In genomic region chr7:1512781-1513656, GRCh38 we compare ENCODE assay signal across 6 cellular contexts. TPM values are rescaled to one million over a fixed set of nuclear protein-coding genes. Genes with fewer than 3 reads are reported as not detected.
A peak's percentile ranks its signal among the peaks of the same experiment; 100 is the strongest.
DNase-seq lines count a peak whose midpoint lies in the region; ATAC-seq and TF ChIP-seq lines count a peak whose summit lies in the region.

No MANE protein-coding gene starts in this region.

- H2AFZ ChIP-seq in PC-9, result no peak overlapping the region

- peak; percentile 94 to 96 (median 96) for ATAC-seq in psoas muscle

- TSS peak; percentile 99 for BruUV-seq in PC-9 (replicated peaks; lab: Mats Ljungman, UMichigan)

- no peaks in the 10 kb centered on the region for H3K36me3 ChIP-seq in PC-9 (ENCODE audit: low read depth)
- no peaks in the 10 kb centered on the region for H3K36me3 ChIP-seq in psoas muscle (ENCODE audit: insufficient read depth in 1 of 2, low read depth in 1 of 2)

- CTCF ChIA-PET in PC-9 (lab: Charles Lee), result interaction anchor here (0.6 kb wide), 1 partner anchor 1115 kb away, joined by 5 read pairs; no protein-coding TSS in a partner anchor

- no peaks in the 10 kb centered on the region for H3K9me2 ChIP-seq in PC-9 (ENCODE audit: insufficient read depth)

- H3K27ac ChIP-seq in PC-9, result peak overlapping the region; percentile 77
- peak overlapping the region; percentile 96 for H3K27ac ChIP-seq in psoas muscle

- H3K4me2 ChIP-seq in PC-9, result peak overlapping the region; percentile 67

- no peaks in the 10 kb centered on the region for H3K79me2 ChIP-seq in PC-9 (ENCODE audit: low read depth)

- DNase-seq in GM03348 (ENCODE audit: low spot score) (peak; percentile 66), PC-9 (peak; percentile 96), choroid plexus epithelial cell (ENCODE audit: low read depth) (peak; percentile 54), psoas muscle (peak; percentile 85 to 94), SK-N-DZ (ENCODE audit: low spot score) (no peak), NCI-H446 (lab: John Stamatoyannopoulos, UW) (no peak)

- no peak for TF ChIP-seq CTCF in PC-9 (conservative IDR thresholded peaks at IDR 0.05)
- TF ChIP-seq CTCF in choroid plexus epithelial cell (conservative IDR thresholded peaks at IDR 0.05; ENCODE audit: low read depth, low read length), result no peak
- no peak for TF ChIP-seq CTCF in psoas muscle (IDR thresholded peaks at IDR 0.05)

- H3K27me3 ChIP-seq in PC-9 (ENCODE audit: insufficient read depth, low read depth) (no peaks in the 10 kb centered on the region), psoas muscle (ENCODE audit: insufficient read depth in 3 of 3, low read length in 2 of 3) (no peaks in the 10 kb centered on the region)

- H3F3A ChIP-seq in PC-9 (ENCODE audit: insufficient read depth, low read depth), result peaks cover 31% of the 10 kb centered on the region

- no peaks in the 10 kb centered on the region for H4K20me1 ChIP-seq in PC-9 (ENCODE audit: insufficient read depth)

- H3K9me3 ChIP-seq in PC-9 (ENCODE audit: insufficient read depth, low read depth) (no peaks in the 10 kb centered on the region), psoas muscle (no peaks in the 10 kb centered on the region)

- H3K4me3 ChIP-seq in PC-9 (no peak overlapping the region), choroid plexus epithelial cell (ENCODE audit: low read depth, low read length) (no peak overlapping the region), psoas muscle (peak overlapping the region; percentile 26)

- peaks cover 48% of the 10 kb centered on the region for H3K4me1 ChIP-seq in PC-9 (replicated peaks; ENCODE audit: insufficient read depth)
- peaks cover 22% of the 10 kb centered on the region for H3K4me1 ChIP-seq in psoas muscle

- POLR2A ChIA-PET in PC-9 (lab: Charles Lee; ENCODE audit: unreplicated experiment), result no interaction called here

- intact Hi-C loops in PC-9 (cut with micrococcal nuclease; ENCODE audit: unreplicated experiment), result loop anchor here (2.0 kb wide), 1 partner anchor 20 kb away; no protein-coding TSS in a partner anchor
- intact Hi-C loops in psoas muscle (cut with DNase I), result loop anchor here in 1 of 2 donors (1.0 kb wide), 1 partner anchor 20 kb away; no protein-coding TSS in a partner anchor

- 26 to 31% (median 27%) methylated on average over 34 to 35 of the region's 35 CpGs for WGBS in psoas muscle, 3 donors

RNA-seq across cellular contexts. Expression of gene INTS1, which starts 8.8 kb away (rescaled TPM):
- 124 and 170 TPM in 2 replicates for total RNA-seq in PC-9 (2021)
- 10 to 100 TPM; 61.3 to 77.6 (median 68.9) TPM for total RNA-seq in psoas muscle
- 10 to 100 TPM; 38.8 to 70.7 (median 44.0) TPM for polyA plus RNA-seq in psoas muscle
- 42.2 and 44.8 TPM in 2 replicates for polyA plus RNA-seq in SK-N-DZ (2014; cell fraction: cytosol; rRNA removed)
- 127 and 147 TPM in 2 replicates for polyA plus RNA-seq in SK-N-DZ (2014; cell fraction: nucleus; rRNA removed)

RNA-seq across cellular contexts. Expression of gene MAFK, which starts 17.5 kb away (rescaled TPM):
- 43.1 and 70.8 TPM in 2 replicates for total RNA-seq in PC-9 (2021)
- 100 to 1,000 TPM in 1 of 4 donors, 10 to 100 TPM in 3; 59.1 to 103 (median 77.5) TPM for total RNA-seq in psoas muscle
- polyA plus RNA-seq in psoas muscle, result 100 to 1,000 TPM in 1 of 3 donors, 10 to 100 TPM in 2; 36.7 to 138 (median 62.9) TPM
- 1.8 and 3.6 TPM in 2 replicates for polyA plus RNA-seq in SK-N-DZ (2014; cell fraction: cytosol; rRNA removed)
- 5.1 and 10.7 TPM in 2 replicates for polyA plus RNA-seq in SK-N-DZ (2014; cell fraction: nucleus; rRNA removed)

RNA-seq across cellular contexts. Expression of gene TMEM184A, which starts 43.0 kb away (rescaled TPM):
- total RNA-seq in PC-9 (2021), result 21.4 TPM in 2 replicates
- 1 to 10 TPM; 2.8 to 6.0 (median 2.9) TPM for total RNA-seq in psoas muscle
- polyA plus RNA-seq in psoas muscle, result 1 to 10 TPM in 2 of 3 donors, under 1 TPM in 1; 0.40 to 1.4 (median 1.1) TPM
- polyA plus RNA-seq in SK-N-DZ (2014; cell fraction: cytosol; rRNA removed), result 0.38 and 0.68 TPM in 2 replicates
- polyA plus RNA-seq in SK-N-DZ (2014; cell fraction: nucleus; rRNA removed), result 2.3 and 2.4 TPM in 2 replicates

RNA-seq across cellular contexts. Expression of gene MICALL2, which starts 53.7 kb away (rescaled TPM):
- 104 and 115 TPM in 2 replicates for total RNA-seq in PC-9 (2021)
- total RNA-seq in psoas muscle, result 10 to 100 TPM in 2 of 4 donors, 1 to 10 TPM in 2; 4.6 to 12.0 (median 8.9) TPM
- polyA plus RNA-seq in psoas muscle, result 10 to 100 TPM in 1 of 3 donors, 1 to 10 TPM in 2; 4.9 to 10.9 (median 5.0) TPM
- polyA plus RNA-seq in SK-N-DZ (2014; cell fraction: cytosol; rRNA removed), result not detected in 2 replicates
- 0.18 and 1.5 TPM in 2 replicates for polyA plus RNA-seq in SK-N-DZ (2014; cell fraction: nucleus; rRNA removed)

RNA-seq across cellular contexts. Expression of gene PSMG3, which starts 56.8 kb away (rescaled TPM):
- total RNA-seq in PC-9 (2021) (63.3 and 78.9 TPM in 2 replicates), psoas muscle (10 to 100 TPM; 11.8 to 18.2 (median 14.6) TPM)
- 10 to 100 TPM; 33.4 to 59.1 (median 54.1) TPM for polyA plus RNA-seq in psoas muscle
- polyA plus RNA-seq in SK-N-DZ (2014; cell fraction: cytosol; rRNA removed), result 114 and 158 TPM in 2 replicates
- polyA plus RNA-seq in SK-N-DZ (2014; cell fraction: nucleus; rRNA removed), result 124 and 138 TPM in 2 replicates

Comparison
In these comparisons a context has a peak if more than half of its experiments do, and no peak if none do; other contexts are left out.
1. DNase-seq: peak in GM03348 (single experiment), PC-9 (2 of 2), choroid plexus epithelial cell (single experiment) and psoas muscle (2 of 2); none in SK-N-DZ (single experiment) and NCI-H446 (0 of 2).